ENCODE assay signal across 1 cellular context in genomic region chr7:108236681-108237415, GRCh38.
TF ChIP-seq lines count a peak whose summit lies in the region.

No MANE protein-coding gene starts in this region.

TF ChIP-seq in K562, 482 proteins besides CTCF, POLR2A, EP300 and RAD21 (continues in another document):
- TF ChIP-seq ATF7 (IDR thresholded peaks at IDR 0.05) = peak; percentile 62
- TF ChIP-seq EHMT2 (IDR thresholded peaks at IDR 0.05) = peak; percentile 71
- no peak for TF ChIP-seq CSDE1 (IDR thresholded peaks at IDR 0.05)
- no peak for TF ChIP-seq PML (IDR thresholded peaks at IDR 0.05; ENCODE audit: low read length)
- TF ChIP-seq CTBP1 (IDR thresholded peaks at IDR 0.05; ENCODE audit: borderline replicate concordance) = peak; percentile 61; the same call in 1 of the 2 replicates
- TF ChIP-seq SOX6 (IDR thresholded peaks at IDR 0.05) = peak; percentile 48; the same call in 1 of the 2 replicates
- no peak for TF ChIP-seq SNAPC5 (CRISPR knock-in tag; IDR thresholded peaks at IDR 0.05)
- TF ChIP-seq ATF3 (IDR thresholded peaks at IDR 0.05) = peak; percentile 70
- TF ChIP-seq ATF3 (CRISPR knock-in tag; conservative IDR thresholded peaks at IDR 0.05) = no peak
- TF ChIP-seq PBX2 (CRISPR knock-in tag; IDR thresholded peaks at IDR 0.05; ENCODE audit: low read depth) = no peak
- TF ChIP-seq PBX2 (tag; conservative IDR thresholded peaks at IDR 0.05; ENCODE audit: low read depth) = peak; percentile 85
- peak in 1 of 2 experiments; percentile 40; a peak in 1 of 4 replicates for TF ChIP-seq TEAD1 (CRISPR knock-in tag; IDR thresholded peaks at IDR 0.05)
- no peak for TF ChIP-seq ARHGAP35 (IDR thresholded peaks at IDR 0.05; ENCODE audit: partially characterized antibody)
- TF ChIP-seq MECOM (CRISPR knock-in tag; IDR thresholded peaks at IDR 0.05) = peak; percentile 39; the same call in 1 of the 2 replicates
- peak; percentile 35; the same call in 1 of the 2 replicates for TF ChIP-seq TAL1 (IDR thresholded peaks at IDR 0.05)
- TF ChIP-seq SAP30 (IDR thresholded peaks at IDR 0.05; ENCODE audit: borderline replicate concordance, insufficient read depth, low read depth, low read length, poor library complexity, severe bottlenecking) = no peak
- peak; percentile 97 for TF ChIP-seq MEIS2 (IDR thresholded peaks at IDR 0.05; ENCODE audit: partially characterized antibody)
- 0 out of 4 replicates have a peak, but pooled peaks of 1 of the 2 experiments have one; percentile 22 for TF ChIP-seq ZNF318 (IDR thresholded peaks at IDR 0.05; ENCODE audit: borderline replicate concordance in 1 of 2, low read depth in 1 of 2)
- TF ChIP-seq ZNF639 (CRISPR knock-in tag; conservative IDR thresholded peaks at IDR 0.05 in 1 of 2, IDR thresholded peaks at IDR 0.05 in 1 of 2) = peak in 1 of 2 experiments; percentile 46; a peak in 2 of 4 replicates
- peak; percentile 43 to 54; a peak in 2 of 4 replicates for TF ChIP-seq KDM1A (IDR thresholded peaks at IDR 0.05)
- peak; percentile 21 for TF ChIP-seq FOS (IDR thresholded peaks at IDR 0.05; ENCODE audit: extremely low read depth, insufficient read length)
- TF ChIP-seq TCF3 (CRISPR knock-in tag; IDR thresholded peaks at IDR 0.05) = peak; percentile 42
- TF ChIP-seq TRIM25 (IDR thresholded peaks at IDR 0.05; ENCODE audit: borderline replicate concordance) = no peak
- TF ChIP-seq XRCC3 (IDR thresholded peaks at IDR 0.05) = no peak
- TF ChIP-seq MTA3 (IDR thresholded peaks at IDR 0.05; ENCODE audit: borderline replicate concordance) = 0 out of 2 replicates have a peak, but pooled peaks have one; percentile 31
- TF ChIP-seq ZKSCAN8 (CRISPR knock-in tag; IDR thresholded peaks at IDR 0.05) = no peak
- TF ChIP-seq CBFA2T2 (conservative IDR thresholded peaks at IDR 0.05) = 0 out of 2 replicates have a peak, but pooled peaks have one; percentile 17
- peak in 1 of 2 experiments; percentile 35 for TF ChIP-seq AFF1 (IDR thresholded peaks at IDR 0.05; ENCODE audit: low read depth in 1 of 2, partially characterized antibody in 2 of 2)
- peak; percentile 62; the same call in 1 of the 2 replicates for TF ChIP-seq JUN (IDR thresholded peaks at IDR 0.05; ENCODE audit: borderline replicate concordance, low read depth, low read length)
- TF ChIP-seq JUN (CRISPR knock-in tag; IDR thresholded peaks at IDR 0.05; ENCODE audit: borderline replicate concordance) = no peak
- TF ChIP-seq SFPQ (IDR thresholded peaks at IDR 0.05; ENCODE audit: low read depth, low read length) = no peak
- TF ChIP-seq HIVEP1 (CRISPR knock-in tag; IDR thresholded peaks at IDR 0.05) = no peak
- TF ChIP-seq HNRNPUL1 (IDR thresholded peaks at IDR 0.05; ENCODE audit: low read length) = no peak
- TF ChIP-seq CCNT2 (IDR thresholded peaks at IDR 0.05; ENCODE audit: borderline replicate concordance, extremely low read depth, insufficient read length, low read depth, low read length) = peak; percentile 49
- no peak for TF ChIP-seq KAT7 (CRISPR knock-in tag; IDR thresholded peaks at IDR 0.05; ENCODE audit: borderline replicate concordance)
- TF ChIP-seq MEF2A (IDR thresholded peaks at IDR 0.05; ENCODE audit: control insufficient read depth, low read depth, low read length) = peak; percentile 74; the same call in 1 of the 2 replicates
